22 cellular contexts compared by ENCODE assay signal in genomic region chr17:51422634-51423033, GRCh38.
DNase-seq lines count a peak whose midpoint lies in the region; ATAC-seq lines count a peak whose summit lies in the region.
"Had no signal": no experiment of that assay in that cellular context is flagged by ENCODE, and none has a peak within 500 bp of the region (broad histone marks: within the 10 kb centered on the region; RNA-seq: fewer than 3 reads in every experiment).

No MANE protein-coding gene starts in this region.

- DNase-seq in T-helper 1 cell (no peak), islet precursor cell (peak; percentile 59), nucleus accumbens (lab: John Stamatoyannopoulos, UW) (no peak), HuH-7 (ENCODE audit: low spot score) (no peak)
- DNase-seq: AML-193; C1 segment of cervical spinal cord; Calu3; CD8-positive, alpha-beta memory T cell; DMS153; MG63; NCI-H1417 treated with DMSO at 0.1 percent for 48 hours; NCI-H187 treated with DMSO at 0.1 percent for 48 hours; NCI-H2107; NCI-H510A; NCI-H748 treated with DMSO at 0.1 percent for 48 hours had no signal

- H3K27me3 Mint-ChIP-seq in T-helper 1 cell treated with Interleukin-12 subunit alpha and Interleukin-12 subunit beta and Interleukin-4 antibody, amounts not matched to agents 30 μg/mL and 1 μg/mL, for 36 hours (ENCODE audit: low read depth) = no peaks in the 10 kb centered on the region
- H3K27me3 Mint-ChIP-seq in activated T-helper 17 cell treated with anti-CD3 and anti-CD28 coated beads, Interleukin-2, amount 50 U/mL, for 72 hours = no peaks in the 10 kb centered on the region

- H3K9me3 Mint-ChIP-seq in T-helper 1 cell treated with Interleukin-12 subunit alpha and Interleukin-12 subunit beta and Interleukin-4 antibody, amounts not matched to agents 30 μg/mL and 1 μg/mL, for 36 hours = no peaks in the 10 kb centered on the region
- no peaks in the 10 kb centered on the region for H3K9me3 Mint-ChIP-seq in activated T-helper 17 cell treated with anti-CD3 and anti-CD28 coated beads, Interleukin-2, amount 50 U/mL, for 72 hours
- H3K9me3 Mint-ChIP-seq: CD8-positive, alpha-beta memory T cell; GM23338 had no signal

- H3K4me1 Mint-ChIP-seq in T-helper 1 cell treated with Interleukin-12 subunit alpha and Interleukin-12 subunit beta and Interleukin-4 antibody, amounts not matched to agents 30 μg/mL and 1 μg/mL, for 36 hours (ENCODE audit: low read depth) = peaks cover 30% of the 10 kb centered on the region
- peaks cover 16% of the 10 kb centered on the region for H3K4me1 Mint-ChIP-seq in activated T-helper 17 cell treated with anti-CD3 and anti-CD28 coated beads, Interleukin-2, amount 50 U/mL, for 72 hours

- peak overlapping the region; percentile 27 for H3K27ac Mint-ChIP-seq in T-helper 1 cell treated with Interleukin-12 subunit alpha and Interleukin-12 subunit beta and Interleukin-4 antibody, amounts not matched to agents 30 μg/mL and 1 μg/mL, for 36 hours
- H3K27ac Mint-ChIP-seq in activated T-helper 17 cell treated with anti-CD3 and anti-CD28 coated beads, Interleukin-2, amount 50 U/mL, for 72 hours = peak overlapping the region; percentile 23
- H3K27ac Mint-ChIP-seq: GM23338 had no signal

- H3K4me3 Mint-ChIP-seq in T-helper 1 cell treated with Interleukin-12 subunit alpha and Interleukin-12 subunit beta and Interleukin-4 antibody, amounts not matched to agents 30 μg/mL and 1 μg/mL, for 36 hours = no peak overlapping the region
- H3K4me3 Mint-ChIP-seq in activated T-helper 17 cell treated with anti-CD3 and anti-CD28 coated beads, Interleukin-2, amount 50 U/mL, for 72 hours = no peak overlapping the region
- H3K4me3 Mint-ChIP-seq: CD8-positive, alpha-beta memory T cell; GM23338 had no signal

- peaks cover 4% of the 10 kb centered on the region for H3K36me3 Mint-ChIP-seq in T-helper 1 cell treated with Interleukin-12 subunit alpha and Interleukin-12 subunit beta and Interleukin-4 antibody, amounts not matched to agents 30 μg/mL and 1 μg/mL, for 36 hours (ENCODE audit: low read depth)
- H3K36me3 Mint-ChIP-seq in activated T-helper 17 cell treated with anti-CD3 and anti-CD28 coated beads, Interleukin-2, amount 50 U/mL, for 72 hours (ENCODE audit: low read depth) = no peaks in the 10 kb centered on the region
- H3K36me3 Mint-ChIP-seq: CD8-positive, alpha-beta memory T cell had no signal

- ATAC-seq in activated T-helper 17 cell treated with anti-CD3 and anti-CD28 coated beads, Interleukin-2, amount 50 U/mL, for 72 hours (replicated peaks) = no peak
- ATAC-seq in GM18907 (IDR thresholded peaks at IDR 0.05; ENCODE audit: unreplicated experiment) = no peak
- ATAC-seq in HG02759 (IDR thresholded peaks at IDR 0.05; ENCODE audit: unreplicated experiment) = no peak
- ATAC-seq: GM23338, HCT116, K562 had no signal
